ENCODE assay signal across 11 cellular contexts in genomic region chr10:34732926-34733325, GRCh38.
A peak's percentile ranks its signal among the peaks of the same experiment; 100 is the strongest.
DNase-seq lines count a peak whose midpoint lies in the region; ATAC-seq, FAIRE-seq and TF ChIP-seq lines count a peak whose summit lies in the region.
"Had no signal": no experiment of that assay in that cellular context is flagged by ENCODE, and none has a peak within 500 bp of the region (broad histone marks: within the 10 kb centered on the region; RNA-seq: fewer than 3 reads in every experiment).

No MANE protein-coding gene starts in this region.

- H3K9me1 ChIP-seq in keratinocyte (ENCODE audit: control insufficient read depth, extremely low read depth, insufficient read depth, low read length) = no peaks in the 10 kb centered on the region

- in situ Hi-C loops in SK-MEL-5 (cut with HindIII; ENCODE audit: low pct_unique_long_range_greater_than_20kb, low sequenced_read_pairs) = no loop called here

- H4K20me1 ChIP-seq in keratinocyte (ENCODE audit: control insufficient read depth, extremely low read depth, insufficient read depth, low read length) = no peaks in the 10 kb centered on the region

- H3K9me3 ChIP-seq in keratinocyte (ENCODE audit: control insufficient read depth, low read depth, low read length) = no peaks in the 10 kb centered on the region

- peak; percentile 71 for FAIRE-seq in keratinocyte (lab: Jason Lieb, UNC)

- H2AFZ ChIP-seq in keratinocyte (ENCODE audit: control insufficient read depth, low read length) = no peak overlapping the region

- peak overlapping the region; percentile 55 for H3K9ac ChIP-seq in keratinocyte (ENCODE audit: control insufficient read depth, extremely low read depth, insufficient read depth, low read length)

- peak overlapping the region; percentile 72 for H3K4me2 ChIP-seq in keratinocyte (ENCODE audit: control insufficient read depth, extremely low read depth, insufficient read depth, low read depth, low read length)

- TF ChIP-seq CTCF in HFF-Myc (IDR thresholded peaks at IDR 0.05; ENCODE audit: low read depth, low read length, missing control alignments) (peak; percentile 31), keratinocyte (optimal IDR thresholded peaks at IDR 0.05 in 1 of 3, IDR thresholded peaks at IDR 0.05 in 1 of 3, conservative IDR thresholded peaks at IDR 0.05 in 1 of 3; ENCODE audit: extremely low read depth in 1 of 3, insufficient read depth in 2 of 3, low read length in 3 of 3) (peak in 1 of 3 experiments; percentile 17)

- intact Hi-C loops in Right ventricle myocardium superior (cut with DNase I) = no loop called here

- DNase-seq in D341Med (ENCODE audit: low spot score) (peak; percentile 51), HFF-Myc (ENCODE audit: extremely low read depth, low read depth) (no peak), SK-MEL-5 (ENCODE audit: low read depth, low spot score) (peak; percentile 59), keratinocyte (ENCODE audit: low read depth, low spot score) (no peak), Right ventricle myocardium superior (no peak), amygdala (lab: John Stamatoyannopoulos, UW) (no peak), C1 segment of cervical spinal cord (lab: John Stamatoyannopoulos, UW) (no peak)
- no peak for DNase-seq in stimulated activated CD4-positive, alpha-beta T cell treated with anti-CD3 and anti-CD28 coated beads, Interleukin-15, amount 100 ng/mL, for 24 hours
- DNase-seq: activated CD8-positive, alpha-beta memory T cell treated with anti-CD3 and anti-CD28 coated beads, Interleukin-2, amount 50 U/mL, for 48 hours; NCI-H510A; nucleus accumbens had no signal

- H3K36me3 ChIP-seq in keratinocyte (ENCODE audit: control insufficient read depth in 2 of 2, extremely low read depth in 1 of 2, insufficient read depth in 2 of 2, low read length in 2 of 2) = no peaks in the 10 kb centered on the region

- peaks cover 66% of the 10 kb centered on the region for H3K79me2 ChIP-seq in keratinocyte (ENCODE audit: control insufficient read depth, insufficient read depth, low read length)

- ATAC-seq in Right ventricle myocardium superior (ENCODE audit: poor library complexity) = no peak

- H3K4me1 ChIP-seq in keratinocyte (ENCODE audit: control insufficient read depth, extremely low read depth, insufficient read depth, low read length) = peaks cover 35% of the 10 kb centered on the region

- dilution Hi-C loops in keratinocyte (cut with MboI; ENCODE audit: extremely low pct_ligation_motif_present, low sequenced_read_pairs) = no loop called here

- H3K27ac ChIP-seq in keratinocyte (ENCODE audit: control insufficient read depth, insufficient read depth, low read length) = peak overlapping the region; percentile 92

- H3K4me3 ChIP-seq in HFF-Myc (replicated peaks; ENCODE audit: low read depth, low read length) (no peak overlapping the region), keratinocyte (ENCODE audit: control insufficient read depth in 2 of 3, extremely low read depth in 1 of 3, insufficient read depth in 2 of 3, low read depth in 1 of 3, low read length in 3 of 3) (no peak overlapping the region)

- H3K27me3 ChIP-seq in keratinocyte (ENCODE audit: control insufficient read depth, extremely low read depth, insufficient read depth, low read length) = no peaks in the 10 kb centered on the region

Comparison
In these comparisons a context has a peak if more than half of its experiments do, and no peak if none do; other contexts are left out.
1. DNase-seq: peak in D341Med (single experiment) and SK-MEL-5 (single experiment); none in HFF-Myc (single experiment), keratinocyte (single experiment), Right ventricle myocardium superior (single experiment), stimulated activated CD4-positive, alpha-beta T cell treated with anti-CD3 and anti-CD28 coated beads, Interleukin-15, amount 100 ng/mL, for 24 hours (single experiment), amygdala (0 of 56) and C1 segment of cervical spinal cord (0 of 14).